In genomic region chr15:90413411-90414379, GRCh38 we compare ENCODE assay signal across 8 cellular contexts. TPM values are rescaled to one million over a fixed set of nuclear protein-coding genes. Genes with fewer than 3 reads are reported as not detected.
DNase-seq lines count a peak whose midpoint lies in the region; ATAC-seq, FAIRE-seq and TF ChIP-seq lines count a peak whose summit lies in the region.

No MANE protein-coding gene starts in this region.

- no peak for TF ChIP-seq CTCF in parathyroid adenoma (IDR thresholded peaks at IDR 0.05)

- peaks cover under 1% of the 10 kb centered on the region for H3K79me2 ChIP-seq in parathyroid adenoma

- no peak for TF ChIP-seq POLR2A in GM12891 (IDR thresholded peaks at IDR 0.05; ENCODE audit: low read depth, low read length)

- no peak for ATAC-seq in HG03378 (IDR thresholded peaks at IDR 0.05; ENCODE audit: unreplicated experiment)
- no peak for ATAC-seq in HG03025 (IDR thresholded peaks at IDR 0.05; ENCODE audit: low FRiP score, unreplicated experiment)

- no peak overlapping the region for H2AFZ ChIP-seq in parathyroid adenoma

- H3K27ac ChIP-seq in SK-N-MC (peak overlapping the region; percentile 86; the same call in 1 of the 2 replicates), esophagus (ENCODE audit: low read depth in 2 of 2, low read length in 1 of 2) (peak overlapping the region; percentile 1 to 39), parathyroid adenoma (peak overlapping the region; percentile 33)

- intact Hi-C loops in posterior vena cava (cut with DNase I), result no loop called here

- no peak for FAIRE-seq in GM12891 (lab: Jason Lieb, UNC)

- WGBS in esophagus, 2 donors, result 39 to 52% methylated on average over 10 of the region's 10 CpGs

- H3K36me3 ChIP-seq in SK-N-MC (ENCODE audit: insufficient read depth, low read length), result no peaks in the 10 kb centered on the region
- H3K36me3 ChIP-seq in esophagus (ENCODE audit: control insufficient read depth in 2 of 2, insufficient read depth in 2 of 2, low read length in 1 of 2), result no peaks in the 10 kb centered on the region
- H3K36me3 ChIP-seq in parathyroid adenoma (ENCODE audit: control insufficient read depth, insufficient read depth, low read length), result no peaks in the 10 kb centered on the region

- H3K9ac ChIP-seq in SK-N-MC (ENCODE audit: insufficient read length), result no peak overlapping the region
- H3K9ac ChIP-seq in parathyroid adenoma, result no peak overlapping the region

- H3K4me3 ChIP-seq in SK-N-MC (no peak overlapping the region), esophagus (ENCODE audit: low read depth in 1 of 2, low read length in 2 of 2) (no peak overlapping the region), parathyroid adenoma (ENCODE audit: low read depth, low read length) (no peak overlapping the region)

- DNase-seq in GM12891 (ENCODE audit: insufficient read length, low spot score) (no peak), SK-N-MC (ENCODE audit: low read depth, low spot score) (no peak), Ammon's horn (ENCODE audit: low spot score) (no peak), posterior vena cava (ENCODE audit: low spot score) (no peak)

- H3K27me3 ChIP-seq in esophagus (ENCODE audit: control insufficient read depth in 1 of 2, insufficient read depth in 2 of 2, low read length in 2 of 2) (no peaks in the 10 kb centered on the region), parathyroid adenoma (ENCODE audit: control insufficient read depth, insufficient read depth, low read length) (no peaks in the 10 kb centered on the region)

- H3K4me1 ChIP-seq in esophagus (ENCODE audit: control insufficient read depth in 2 of 2, insufficient read depth in 2 of 2, low read length in 1 of 2), result peaks cover 0 to 5% of the 10 kb centered on the region in 2 donors
- H3K4me1 ChIP-seq in parathyroid adenoma, result peaks cover 3% of the 10 kb centered on the region

- H3K9me3 ChIP-seq in SK-N-MC (ENCODE audit: low read depth, low read length) (no peaks in the 10 kb centered on the region), esophagus (ENCODE audit: control insufficient read depth in 2 of 2, insufficient read depth in 1 of 2, low read depth in 1 of 2, low read length in 1 of 2) (no peaks in the 10 kb centered on the region), parathyroid adenoma (ENCODE audit: control insufficient read depth, low read length) (no peaks in the 10 kb centered on the region)

- H3K4me2 ChIP-seq in parathyroid adenoma (ENCODE audit: low read length), result no peak overlapping the region

TF ChIP-seq in GM12891, 5 proteins besides CTCF, POLR2A, EP300 and RAD21:
- TF ChIP-seq POLR2AphosphoS5 (IDR thresholded peaks at IDR 0.05; ENCODE audit: low read depth, low read length), result no peak
- no peak for TF ChIP-seq TAF1 (IDR thresholded peaks at IDR 0.05; ENCODE audit: low read depth, low read length)
- TF ChIP-seq SPI1 (IDR thresholded peaks at IDR 0.05; ENCODE audit: low read depth, low read length), result peak; percentile 65
- no peak for TF ChIP-seq POU2F2 (IDR thresholded peaks at IDR 0.05; ENCODE audit: low read depth, low read length)
- no peak for TF ChIP-seq PAX5 (IDR thresholded peaks at IDR 0.05; ENCODE audit: insufficient read depth, low read length, severe bottlenecking)

RNA-seq across cellular contexts. Expression of gene IQGAP1, which starts 25.7 kb away (rescaled TPM):
- polyA plus RNA-seq in GM12891 (2012; ENCODE audit: low read depth, missing spikeins), result 73.8 TPM
- 100 to 1,000 TPM in 1 of 2 donors, 10 to 100 TPM in 1; 68.4 to 106 TPM for polyA plus RNA-seq in esophagus
- total RNA-seq in posterior vena cava, result 100 to 1,000 TPM; 216 to 265 TPM

Comparison
In these comparisons a context has a peak if more than half of its experiments do, and no peak if none do; other contexts are left out.
1. H3K27ac ChIP-seq: peak in every context shown above with its lines; median percentile 86 in SK-N-MC; 33 in parathyroid adenoma; 20 in esophagus.